8 cellular contexts compared by ENCODE assay signal in the genomic region with DNA sequence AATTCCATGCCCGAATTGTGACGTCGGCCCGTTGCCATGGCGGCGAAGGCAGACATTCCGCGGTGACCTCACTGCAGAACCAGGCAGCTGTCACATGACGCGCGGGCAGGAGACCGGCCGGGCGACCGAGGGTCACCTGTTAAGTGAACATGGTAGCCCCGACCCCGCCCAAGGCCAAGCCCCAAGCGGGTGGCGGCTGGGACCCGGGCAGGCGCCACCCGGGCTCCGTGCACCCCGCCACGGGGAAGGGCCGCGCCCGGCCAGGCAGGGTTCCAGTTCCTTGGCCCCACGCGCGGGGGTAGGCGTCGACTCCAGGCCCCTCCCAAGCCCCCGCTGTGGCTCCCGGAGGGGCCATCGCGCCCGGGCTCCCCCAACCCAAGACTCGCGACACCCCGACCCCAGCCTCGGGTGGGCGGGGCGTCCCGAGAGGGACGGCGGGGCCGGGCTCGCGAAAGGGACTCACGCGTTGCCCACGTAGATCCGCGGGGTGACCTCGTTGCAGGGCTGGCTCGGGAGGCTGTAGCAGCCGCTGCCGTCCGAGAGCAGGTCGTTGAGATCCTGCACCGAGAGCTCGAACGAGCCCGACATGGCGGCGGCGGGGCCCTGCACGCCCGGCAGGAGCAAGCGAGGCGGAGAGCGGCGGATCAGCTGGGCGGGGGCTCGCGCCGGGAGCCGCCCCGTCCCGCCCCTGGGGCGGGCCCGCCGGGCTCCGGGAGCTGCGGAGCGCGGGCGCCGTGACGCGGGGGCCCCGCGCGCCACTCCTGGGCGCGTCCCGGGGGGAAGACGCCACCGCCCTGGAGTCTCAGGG. TPM values are rescaled to one million over a fixed set of nuclear protein-coding genes. Genes with fewer than 3 reads are reported as not detected.
DNase-seq lines count a peak whose midpoint lies in the region; ATAC-seq and TF ChIP-seq lines count a peak whose summit lies in the region.

A gene (minus strand): TSS at position 641 of the 808 bp plus-strand sequence. CDS start 53 bp downstream, at position 588.

- H3K23ac ChIP-seq in mesenchymal stem cell (ENCODE audit: low read length in 2 of 2), result no peak within 1 kb of the TSS

- peak within 1 kb of the TSS; percentile 94 for H3K4me2 ChIP-seq in mesenchymal stem cell (ENCODE audit: low read length, poor library complexity, severe bottlenecking)

- H3K27ac ChIP-seq in endodermal cell (ENCODE audit: low read depth, low read length) (peak within 1 kb of the TSS; percentile 97), mesenchymal stem cell (ENCODE audit: low read length, poor library complexity, severe bottlenecking) (peak within 1 kb of the TSS; percentile 48)

- peak within 1 kb of the TSS; percentile 99 for H3K9ac ChIP-seq in endodermal cell (ENCODE audit: extremely low read depth, low read length, poor library complexity, severe bottlenecking)
- peak within 1 kb of the TSS; percentile 98 for H3K9ac ChIP-seq in mesenchymal stem cell (ENCODE audit: low read length)

- H3K4me1 ChIP-seq in endodermal cell (ENCODE audit: control insufficient read depth, insufficient read depth, low read length) (no peaks in the 10 kb centered on the region), mesenchymal stem cell (ENCODE audit: control insufficient read depth, insufficient read depth, low read depth, low read length) (peaks cover 13% of the 10 kb centered on the region)

- H2BK12ac ChIP-seq in mesenchymal stem cell (ENCODE audit: low read length in 2 of 2), result peak within 1 kb of the TSS in 1 of 2 experiments; percentile 83

- no peak for TF ChIP-seq CTCF in endodermal cell (conservative IDR thresholded peaks at IDR 0.05)

- no peak within 1 kb of the TSS for H2AK5ac ChIP-seq in mesenchymal stem cell (ENCODE audit: low read length, severe bottlenecking)

- peak within 1 kb of the TSS; percentile 80 for H3K4me3 ChIP-seq in endodermal cell (ENCODE audit: low read length)
- peak within 1 kb of the TSS; percentile 80 to 84 for H3K4me3 ChIP-seq in mesenchymal stem cell (ENCODE audit: insufficient read depth in 1 of 2, low read depth in 1 of 2, low read length in 2 of 2)

- WGBS in endodermal cell (ENCODE audit: insufficient coverage in 1 of 2, insufficient read length in 1 of 2), 2 experiments, result 0% methylated on average over 57 to 100 of the region's 100 CpGs
- under 1% methylated on average over 86 of the region's 100 CpGs for WGBS in mesenchymal stem cell

- H3K14ac ChIP-seq in mesenchymal stem cell (ENCODE audit: low read length in 2 of 2), result peak within 1 kb of the TSS; percentile 12 to 62

- peak within 1 kb of the TSS; percentile 93 for H4K8ac ChIP-seq in mesenchymal stem cell (ENCODE audit: low read length)

- peak; percentile 86 for ATAC-seq in HG03520 (IDR thresholded peaks at IDR 0.05; ENCODE audit: unreplicated experiment)

- peak within 1 kb of the TSS; percentile 98 for H3K27ac Mint-ChIP-seq in endodermal cell

- TF ChIP-seq POLR2A in GM19099 (IDR thresholded peaks at IDR 0.05; ENCODE audit: extremely low read depth, insufficient read length, low read depth), result peak; percentile 73

- H3K36me3 ChIP-seq in endodermal cell (ENCODE audit: control insufficient read depth, insufficient read depth, low read length) (peaks cover 21% of the 10 kb centered on the region), mesenchymal stem cell (ENCODE audit: control insufficient read depth in 1 of 2, insufficient read depth in 2 of 2, low read depth in 1 of 2, low read length in 2 of 2) (peaks cover 30 to 33% of the 10 kb centered on the region in 2 experiments)

- peak within 1 kb of the TSS; percentile 97 for H2BK120ac ChIP-seq in mesenchymal stem cell (ENCODE audit: low read depth, low read length)

- DNase-seq in AML-193 (lab: John Stamatoyannopoulos, UW) (peak; percentile 73 to 78), NOMO-1 (lab: John Stamatoyannopoulos, UW; ENCODE audit: unreplicated experiment in 2 of 2) (peak; percentile 63 to 82), endodermal cell (peak; percentile 99), mesenchymal stem cell (peak; percentile 97)
- DNase-seq in activated CD8-positive, alpha-beta memory T cell treated with anti-CD3 and anti-CD28 coated beads, Interleukin-2, amount 50 U/mL, for 48 hours, result peak; percentile 86
- DNase-seq in stimulated activated CD4-positive, alpha-beta T cell treated with anti-CD3 and anti-CD28 coated beads, TNF-alpha, amount 100 ng/mL, for 48 hours (ENCODE audit: low read depth in 3 of 3), result peak; percentile 47 to 63 (median 50)

- H4K91ac ChIP-seq in mesenchymal stem cell (ENCODE audit: low read length), result peak within 1 kb of the TSS; percentile 94

- H3K4me3 Mint-ChIP-seq in endodermal cell, result peak within 1 kb of the TSS; percentile 71

- no peaks in the 10 kb centered on the region for H3K9me3 Mint-ChIP-seq in endodermal cell

- H2BK5ac ChIP-seq in mesenchymal stem cell (ENCODE audit: low read depth, low read length, poor library complexity, severe bottlenecking), result peak within 1 kb of the TSS; percentile 94

- peaks cover 22% of the 10 kb centered on the region for H3K27me3 Mint-ChIP-seq in endodermal cell (ENCODE audit: insufficient read depth)

- H3K36me3 Mint-ChIP-seq in endodermal cell (ENCODE audit: low read depth), result peaks cover 19% of the 10 kb centered on the region

- H2AFZ ChIP-seq in mesenchymal stem cell (ENCODE audit: low read depth, low read length), result peak within 1 kb of the TSS; percentile 67

- H2BK15ac ChIP-seq in mesenchymal stem cell (ENCODE audit: low read depth, poor library complexity, severe bottlenecking), result peak within 1 kb of the TSS; percentile 87

- H3K4ac ChIP-seq in mesenchymal stem cell (ENCODE audit: low read depth in 1 of 2, low read length in 2 of 2), result peak within 1 kb of the TSS; percentile 96 to 98

- H3K9me3 ChIP-seq in endodermal cell (ENCODE audit: control insufficient read depth, low read length), result no peaks in the 10 kb centered on the region
- no peaks in the 10 kb centered on the region for H3K9me3 ChIP-seq in mesenchymal stem cell (ENCODE audit: control insufficient read depth, low read length)

- peaks cover 10% of the 10 kb centered on the region for H3K4me1 Mint-ChIP-seq in endodermal cell

- H3K79me1 ChIP-seq in mesenchymal stem cell (replicated peaks; ENCODE audit: low read length, poor library complexity, severe bottlenecking), result peaks cover 27% of the 10 kb centered on the region

- H3K18ac ChIP-seq in mesenchymal stem cell (ENCODE audit: low read depth in 1 of 2, low read length in 2 of 2), result peak within 1 kb of the TSS; percentile 92

- peaks cover 4% of the 10 kb centered on the region for H3K27me3 ChIP-seq in endodermal cell (ENCODE audit: control insufficient read depth, insufficient read depth, low read length, poor library complexity, severe bottlenecking)
- H3K27me3 ChIP-seq in mesenchymal stem cell (ENCODE audit: control insufficient read depth in 1 of 2, insufficient read depth in 1 of 2, low read length in 2 of 2), result peaks cover 3 to 21% of the 10 kb centered on the region in 2 experiments

RNA-seq across cellular contexts. Expression of the gene that starts here (rescaled TPM):
- 10 to 100 TPM; 25.4 to 31.0 TPM for total RNA-seq in endodermal cell
- 24.9 TPM for polyA plus RNA-seq in endodermal cell (2013, experiment 1 of 2)
- 20.0 TPM for polyA plus RNA-seq in endodermal cell (2013, experiment 2 of 2)
- 118 TPM for polyA plus RNA-seq in mesenchymal stem cell (2013, experiment 1 of 2)
- polyA plus RNA-seq in mesenchymal stem cell (2013, experiment 2 of 2), result 120 TPM

Comparison
In these comparisons a context has a peak if more than half of its experiments do, and no peak if none do; other contexts are left out.
1. Peak in every context shown above with its lines: DNase-seq, ATAC-seq, H3K4me3 ChIP-seq and H3K27ac ChIP-seq.